ENCODE assay signal across 9 cellular contexts in the genomic region with DNA sequence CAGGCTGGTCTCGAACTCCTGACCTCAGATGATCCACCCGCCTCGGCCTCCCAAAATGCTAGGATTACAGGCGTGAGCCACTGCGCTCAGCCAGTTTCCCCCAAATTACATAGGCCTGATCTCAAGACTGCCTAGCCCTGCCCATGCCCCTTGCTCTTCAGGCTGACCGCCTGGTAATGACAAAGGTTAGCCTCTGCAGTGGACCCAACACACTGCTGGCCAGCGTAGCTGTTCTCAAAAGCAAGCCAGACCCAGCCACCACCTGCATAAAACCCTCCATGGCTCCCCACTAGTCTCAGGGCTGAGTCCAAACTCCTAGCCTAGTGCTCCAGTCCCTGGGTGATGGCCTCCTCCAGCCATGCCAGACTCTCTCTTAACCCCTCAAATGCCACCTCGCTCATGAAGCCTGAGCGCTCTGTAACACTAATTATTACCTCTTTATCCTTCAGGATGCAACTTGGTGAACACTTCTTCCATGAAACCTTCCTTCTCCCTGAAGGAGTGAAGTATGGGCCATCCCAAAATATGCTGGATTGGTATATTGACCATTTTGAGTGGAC. TPM values are rescaled to one million over a fixed set of nuclear protein-coding genes. Genes with fewer than 3 reads are reported as not detected.
DNase-seq lines count a peak whose midpoint lies in the region; ATAC-seq, FAIRE-seq and TF ChIP-seq lines count a peak whose summit lies in the region.
"Had no signal": no experiment of that assay in that cellular context is flagged by ENCODE, and none has a peak within 500 bp of the region (broad histone marks: within the 10 kb centered on the region; RNA-seq: fewer than 3 reads in every experiment).

No MANE protein-coding gene starts in this region.

- no peaks in the 10 kb centered on the region for H3K9me1 ChIP-seq in endothelial cell of umbilical vein (replicated peaks; ENCODE audit: control insufficient read depth, extremely low read depth, insufficient read depth, low read length)

- peaks cover 3% of the 10 kb centered on the region; the same call in 1 of the 2 replicates for H3F3A ChIP-seq in DOHH2 (ENCODE audit: control insufficient read depth, insufficient read depth)

- H3K9ac ChIP-seq in endothelial cell of umbilical vein (replicated peaks; ENCODE audit: extremely low read depth, insufficient read depth, low read length): peak overlapping the region; percentile 14
- H3K9ac ChIP-seq: parathyroid adenoma had no signal

- DNase-seq in T-cell (no peak), endothelial cell of umbilical vein (ENCODE audit: low read depth, low spot score) (no peak), pancreas (peak in 1 of 6 donors; percentile 23), NCI-H2227 (lab: John Stamatoyannopoulos, UW; ENCODE audit: unreplicated experiment) (no peak), SKM-1 treated with dmso at 0.1 percent for 144 hours (lab: John Stamatoyannopoulos, UW; ENCODE audit: unreplicated experiment) (no peak), epidermal melanocyte (ENCODE audit: insufficient read length, low spot score) (no peak)

- H3K79me2 ChIP-seq in DOHH2 (ENCODE audit: control insufficient read depth, low read length): no peaks in the 10 kb centered on the region
- H3K79me2 ChIP-seq in endothelial cell of umbilical vein (ENCODE audit: control insufficient read depth, insufficient read depth, low read length): no peaks in the 10 kb centered on the region
- H3K79me2 ChIP-seq: parathyroid adenoma had no signal

- H3K27ac Mint-ChIP-seq in T-cell: peak overlapping the region; percentile 88 to 89

- H3K4me1 Mint-ChIP-seq in T-cell: peaks cover 63 to 77% (median 65%) of the 10 kb centered on the region in 3 donors

- H3K4me1 ChIP-seq in DOHH2 (ENCODE audit: control insufficient read depth, low read length): peaks cover 72% of the 10 kb centered on the region
- peaks cover 12% of the 10 kb centered on the region for H3K4me1 ChIP-seq in endothelial cell of umbilical vein (ENCODE audit: control insufficient read depth, extremely low read depth, insufficient read depth, low read length)
- H3K4me1 ChIP-seq in pancreas: peaks cover under 1 to 15% (median 6%) of the 10 kb centered on the region in 3 donors

- FAIRE-seq in endothelial cell of umbilical vein (lab: Jason Lieb, UNC): no peak
- FAIRE-seq in pancreas (lab: Jason Lieb, UNC): no peak

- H3K9me3 Mint-ChIP-seq in T-cell: no peaks in the 10 kb centered on the region

- H3K4me3 Mint-ChIP-seq in T-cell: peak overlapping the region; percentile 58 to 75 (median 64)

- BruUV-seq in endothelial cell of umbilical vein (replicated peaks; lab: Mats Ljungman, UMichigan): no TSS peak

- H3K27me3 ChIP-seq in DOHH2 (ENCODE audit: control insufficient read depth, low read length) (no peaks in the 10 kb centered on the region), endothelial cell of umbilical vein (ENCODE audit: control insufficient read depth in 2 of 2, insufficient read depth in 2 of 2, low read length in 2 of 2) (no peaks in the 10 kb centered on the region), pancreas (no peaks in the 10 kb centered on the region)

- TF ChIP-seq POLR2A in endothelial cell of umbilical vein (IDR thresholded peaks at IDR 0.05; ENCODE audit: low read depth, low read length): no peak

- no peak overlapping the region for H2AFZ ChIP-seq in endothelial cell of umbilical vein (ENCODE audit: low read depth, low read length)

- H3K36me3 ChIP-seq in DOHH2 (ENCODE audit: control insufficient read depth, low read length) (no peaks in the 10 kb centered on the region), endothelial cell of umbilical vein (ENCODE audit: control insufficient read depth in 2 of 2, extremely low read depth in 1 of 2, insufficient read depth in 2 of 2, low read length in 2 of 2) (no peaks in the 10 kb centered on the region), pancreas (no peaks in the 10 kb centered on the region)

- H3K27me3 Mint-ChIP-seq in T-cell: no peaks in the 10 kb centered on the region

- peak overlapping the region; percentile 69 for H3K4me2 ChIP-seq in DOHH2 (ENCODE audit: low read length)
- no peak overlapping the region for H3K4me2 ChIP-seq in endothelial cell of umbilical vein (ENCODE audit: insufficient read depth, low read length)

- no peak for ATAC-seq in T-cell (replicated peaks in 1 of 4)
- no peak for ATAC-seq in pancreas
- no peak for ATAC-seq in GM18861 (IDR thresholded peaks at IDR 0.05; ENCODE audit: unreplicated experiment)

- CTCF ChIA-PET in T-cell (lab: Charles Lee): interaction anchor here in 1 of 2 donors (0.7 to 1.1 kb wide), 5 partner anchors 10 to 294 kb away, joined by 3 to 6 read pairs (median 4); no protein-coding TSS in a partner anchor
- CTCF ChIA-PET in endothelial cell of umbilical vein (lab: Charles Lee): interaction anchor here (1.0 to 2.2 kb wide), 5 partner anchors 14 to 243 kb away, joined by 3 to 6 read pairs (median 4); no protein-coding TSS in a partner anchor

- 61 to 76% methylated on average over 7 to 9 of the region's 9 CpGs for WGBS in pancreas, 2 donors

- H4K20me1 ChIP-seq in DOHH2 (ENCODE audit: control insufficient read depth, insufficient read depth, low read depth, low read length) (no peaks in the 10 kb centered on the region), endothelial cell of umbilical vein (replicated peaks; ENCODE audit: control insufficient read depth, extremely low read depth, insufficient read depth, low read length) (no peaks in the 10 kb centered on the region)

- POLR2A ChIA-PET in T-cell (lab: Charles Lee): interaction anchor here in 1 of 2 donors (0.6 to 0.9 kb wide), 3 partner anchors 24 to 554 kb away, joined by 6 to 11 read pairs (median 8); no protein-coding TSS in a partner anchor
- POLR2A ChIA-PET in endothelial cell of umbilical vein (lab: Charles Lee): no interaction called here

- intact Hi-C loops in endothelial cell of umbilical vein (cut with micrococcal nuclease): loop anchor here (10.0 kb wide), 1 partner anchor 242 kb away; no protein-coding TSS in a partner anchor
- intact Hi-C loops in pancreas (cut with DNase I): no loop called here

- peak overlapping the region; percentile 25; the same call in 1 of the 2 replicates for H3K27ac ChIP-seq in DOHH2 (ENCODE audit: low read depth, low read length)
- peak overlapping the region; percentile 11 for H3K27ac ChIP-seq in endothelial cell of umbilical vein (ENCODE audit: insufficient read depth, low read depth, low read length)
- H3K27ac ChIP-seq in pancreas: peak overlapping the region; percentile 69 to 89 (median 78)
- H3K27ac ChIP-seq: parathyroid adenoma had no signal

- H3K9me3 ChIP-seq in DOHH2 (ENCODE audit: control insufficient read depth, insufficient read depth, low read length): no peaks in the 10 kb centered on the region
- no peaks in the 10 kb centered on the region for H3K9me3 ChIP-seq in endothelial cell of umbilical vein (replicated peaks; ENCODE audit: control insufficient read depth, insufficient read depth, low read length)
- H3K9me3 ChIP-seq in pancreas: no peaks in the 10 kb centered on the region

- no peaks in the 10 kb centered on the region for H3K9me2 ChIP-seq in DOHH2 (replicated peaks; ENCODE audit: control insufficient read depth, low read length)

- dilution Hi-C loops in endothelial cell of umbilical vein (cut with MboI; ENCODE audit: extremely low pct_ligation_motif_present, low sequenced_read_pairs): no loop called here

- H3K36me3 Mint-ChIP-seq in T-cell: no peaks in the 10 kb centered on the region

- H3K4me3 ChIP-seq in DOHH2 (ENCODE audit: low read length) (peak overlapping the region; percentile 71), endothelial cell of umbilical vein (replicated peaks in 1 of 3; ENCODE audit: insufficient read depth in 1 of 3, low read depth in 1 of 3, low read length in 3 of 3) (no peak overlapping the region), pancreas (peak overlapping the region in 2 of 4 donors; percentile 30 to 36)

- TF ChIP-seq CTCF in DOHH2 (IDR thresholded peaks at IDR 0.05; ENCODE audit: low read depth, low read length, poor library complexity, severe bottlenecking) (no peak), endothelial cell of umbilical vein (IDR thresholded peaks at IDR 0.05; ENCODE audit: extremely low read depth in 1 of 2, insufficient read depth in 1 of 2, low read depth in 1 of 2, low read length in 2 of 2) (no peak), pancreas (IDR thresholded peaks at IDR 0.05) (no peak)

RNA-seq across cellular contexts. Expression of gene RSPH14, which starts 0.8 kb away (rescaled TPM):
- total RNA-seq in T-cell (under 1 TPM in 1 of 5 donors, not detected in 4; 0.83 TPM), endothelial cell of umbilical vein (not detected in 2 replicates), pancreas (under 1 TPM; 0.51 to 0.97 (median 0.73) TPM)
- polyA plus RNA-seq in endothelial cell of umbilical vein (0.25 TPM in 1 of 2 replicates, not detected in the other), pancreas (1 to 10 TPM in 1 of 2 donors, under 1 TPM in 1; 0.91 to 2.1 TPM)
- polyA plus RNA-seq in endothelial cell of umbilical vein (2011; cell fraction: cytosol; rRNA removed): 0.20 TPM in 1 of 2 replicates, not detected in the other
- not detected in 2 replicates for polyA plus RNA-seq in endothelial cell of umbilical vein (2011; cell fraction: nucleus; rRNA removed)
- polyA plus RNA-seq in endothelial cell of umbilical vein (2012): not detected in 2 replicates
- not detected in 2 replicates for polyA minus RNA-seq in endothelial cell of umbilical vein
- polyA minus RNA-seq in endothelial cell of umbilical vein (2011; cell fraction: cytosol; rRNA and poly(A)+ RNA removed): not detected
- polyA minus RNA-seq in endothelial cell of umbilical vein (2011; cell fraction: nucleus; rRNA and poly(A)+ RNA removed): not detected in 2 replicates

RNA-seq across cellular contexts. Expression of gene RAB36, which starts 2.7 kb away (rescaled TPM):
- 1 to 10 TPM in 1 of 5 donors, under 1 TPM in 4; 0.18 to 1.8 (median 0.47) TPM for total RNA-seq in T-cell
- 2.6 and 2.7 TPM in 2 replicates for total RNA-seq in endothelial cell of umbilical vein
- polyA plus RNA-seq in endothelial cell of umbilical vein: 3.1 and 3.3 TPM in 2 replicates
- 2.0 and 2.2 TPM in 2 replicates for polyA plus RNA-seq in endothelial cell of umbilical vein (2011; cell fraction: cytosol; rRNA removed)
- polyA plus RNA-seq in endothelial cell of umbilical vein (2011; cell fraction: nucleus; rRNA removed): 2.6 and 3.4 TPM in 2 replicates
- 1.7 and 2.2 TPM in 2 replicates for polyA plus RNA-seq in endothelial cell of umbilical vein (2012)
- polyA minus RNA-seq in endothelial cell of umbilical vein: 2.3 and 4.9 TPM in 2 replicates
- polyA minus RNA-seq in endothelial cell of umbilical vein (2011; cell fraction: cytosol; rRNA and poly(A)+ RNA removed): not detected
- 0.96 and 2.6 TPM in 2 replicates for polyA minus RNA-seq in endothelial cell of umbilical vein (2011; cell fraction: nucleus; rRNA and poly(A)+ RNA removed)
- 1 to 10 TPM; 1.2 to 4.4 (median 2.3) TPM for total RNA-seq in pancreas
- polyA plus RNA-seq in pancreas: 1 to 10 TPM; 3.5 to 7.3 TPM

RNA-seq across cellular contexts. Expression of gene BCR, which starts 37.7 kb away (rescaled TPM):
- total RNA-seq in T-cell: 100 to 1,000 TPM in 1 of 5 donors, 10 to 100 TPM in 4; 74.6 to 103 (median 85.5) TPM
- total RNA-seq in endothelial cell of umbilical vein: 129 and 131 TPM in 2 replicates
- polyA plus RNA-seq in endothelial cell of umbilical vein: 105 and 141 TPM in 2 replicates
- 167 and 188 TPM in 2 replicates for polyA plus RNA-seq in endothelial cell of umbilical vein (2011; cell fraction: cytosol; rRNA removed)
- polyA plus RNA-seq in endothelial cell of umbilical vein (2011; cell fraction: nucleus; rRNA removed): 209 and 215 TPM in 2 replicates
- polyA plus RNA-seq in endothelial cell of umbilical vein (2012): 113 and 163 TPM in 2 replicates
- 216 and 282 TPM in 2 replicates for polyA minus RNA-seq in endothelial cell of umbilical vein
- polyA minus RNA-seq in endothelial cell of umbilical vein (2011; cell fraction: cytosol; rRNA and poly(A)+ RNA removed): 26.9 TPM
- polyA minus RNA-seq in endothelial cell of umbilical vein (2011; cell fraction: nucleus; rRNA and poly(A)+ RNA removed): 113 and 114 TPM in 2 replicates
- total RNA-seq in pancreas: 10 to 100 TPM; 17.1 to 35.9 (median 20.5) TPM
- polyA plus RNA-seq in pancreas: 10 to 100 TPM; 15.5 to 16.5 TPM

Comparison
In these comparisons a context has a peak if more than half of its experiments do, and no peak if none do; other contexts are left out.
1. H3K27ac ChIP-seq: peak in every context shown above with its lines; median percentile 78 in pancreas; 25 in DOHH2; 11 in endothelial cell of umbilical vein.